In genomic region chr11:46594383-46594718, GRCh38 we compare ENCODE assay signal across 8 cellular contexts. TPM values are rescaled to one million over a fixed set of nuclear protein-coding genes. Genes with fewer than 3 reads are reported as not detected.
DNase-seq lines count a peak whose midpoint lies in the region; ATAC-seq and TF ChIP-seq lines count a peak whose summit lies in the region.

No MANE protein-coding gene starts in this region.

- WGBS in stomach, 5 donors, result 28 to 38% (median 33%) methylated on average over 3 of the region's 3 CpGs

- H3K4me1 ChIP-seq in iPS-20b (ENCODE audit: insufficient read depth, low read length), result peaks cover 9% of the 10 kb centered on the region; the same call in 1 of the 2 replicates
- peaks cover 33 to 49% (median 44%) of the 10 kb centered on the region in 4 donors for H3K4me1 ChIP-seq in stomach

- no peak for TF ChIP-seq POLR2A in stomach (IDR thresholded peaks at IDR 0.05)

- H3K27me3 ChIP-seq in iPS-20b (ENCODE audit: insufficient read depth, low read length) (no peaks in the 10 kb centered on the region), stomach (no peaks in the 10 kb centered on the region)

- H3K36me3 Mint-ChIP-seq in activated naive CD4-positive, alpha-beta T cell treated with anti-CD3 and anti-CD28 coated beads, Interleukin-2, amount 50 U/mL, for 72 hours, result peaks cover 9 to 22% of the 10 kb centered on the region in 2 donors

- DNase-seq in DMS53 treated with DMSO at 0.1 percent for 48 hours (lab: John Stamatoyannopoulos, UW; ENCODE audit: unreplicated experiment), result peak; percentile 0
- no peak for DNase-seq in DMS53 (lab: John Stamatoyannopoulos, UW)
- DNase-seq in activated naive CD4-positive, alpha-beta T cell treated with anti-CD3 and anti-CD28 coated beads, Interleukin-2, amount 50 U/mL, for 72 hours (ENCODE audit: low spot score in 2 of 2), result no peak
- DNase-seq in stomach, result no peak
- no peak for DNase-seq in DMS153 (lab: John Stamatoyannopoulos, UW)

- H3K9me3 ChIP-seq in iPS-20b (ENCODE audit: insufficient read depth, low read depth, low read length) (no peaks in the 10 kb centered on the region), stomach (no peaks in the 10 kb centered on the region)

- no peaks in the 10 kb centered on the region for H3K9me3 Mint-ChIP-seq in activated naive CD4-positive, alpha-beta T cell treated with anti-CD3 and anti-CD28 coated beads, Interleukin-2, amount 50 U/mL, for 72 hours

- H3K9ac ChIP-seq in iPS-20b (ENCODE audit: low read depth, low read length), result peak overlapping the region; percentile 82; the same call in 1 of the 2 replicates

- no peak for ATAC-seq in activated naive CD4-positive, alpha-beta T cell treated with anti-CD3 and anti-CD28 coated beads, Interleukin-2, amount 50 U/mL, for 72 hours
- ATAC-seq in HG03039 (IDR thresholded peaks at IDR 0.05; ENCODE audit: unreplicated experiment) (no peak), HG03108 (IDR thresholded peaks at IDR 0.05; ENCODE audit: unreplicated experiment) (no peak)

- peak overlapping the region; percentile 95 for H3K4me3 ChIP-seq in iPS-20b (ENCODE audit: low read length)
- peak overlapping the region; percentile 68 to 99 (median 96) for H3K4me3 ChIP-seq in stomach

- H3K27ac ChIP-seq in iPS-20b (ENCODE audit: low read length) (peak overlapping the region; percentile 19), stomach (peak overlapping the region in 4 of 5 donors; percentile 86 to 92 (median 89))

- TF ChIP-seq CTCF in stomach (IDR thresholded peaks at IDR 0.05), result no peak

- intact Hi-C loops in stomach (cut with DNase I; ENCODE audit: low total_unique reads), result no loop called here

- H3K36me3 ChIP-seq in iPS-20b (ENCODE audit: insufficient read depth, low read depth, low read length) (no peaks in the 10 kb centered on the region), stomach (no peaks in the 10 kb centered on the region)

- H3K27ac Mint-ChIP-seq in activated naive CD4-positive, alpha-beta T cell treated with anti-CD3 and anti-CD28 coated beads, Interleukin-2, amount 50 U/mL, for 72 hours, result peak overlapping the region; percentile 95

- no peak for TF ChIP-seq EP300 in stomach (IDR thresholded peaks at IDR 0.05)

RNA-seq across cellular contexts. Expression of gene AMBRA1, which starts 0.5 kb away (rescaled TPM):
- total RNA-seq in activated naive CD4-positive, alpha-beta T cell treated with anti-CD3 and anti-CD28 coated beads, Interleukin-2, amount 50 U/mL, for 72 hours, result 10 to 100 TPM; 20.9 to 28.5 TPM
- total RNA-seq in stomach, result 10 to 100 TPM; 22.3 to 59.4 (median 37.3) TPM
- polyA plus RNA-seq in stomach, result 1 to 10 TPM; 4.6 to 7.3 (median 4.7) TPM

RNA-seq across cellular contexts. Expression of gene HARBI1, which starts 22.7 kb away (rescaled TPM):
- total RNA-seq in activated naive CD4-positive, alpha-beta T cell treated with anti-CD3 and anti-CD28 coated beads, Interleukin-2, amount 50 U/mL, for 72 hours, result 1 to 10 TPM; 2.0 to 3.6 TPM
- 1 to 10 TPM in 2 of 5 donors, not detected in 3; 1.0 to 3.7 TPM for total RNA-seq in stomach
- 1 to 10 TPM; 1.3 to 4.0 (median 2.3) TPM for polyA plus RNA-seq in stomach

RNA-seq across cellular contexts. Expression of gene ATG13, which starts 23.0 kb away (rescaled TPM):
- total RNA-seq in activated naive CD4-positive, alpha-beta T cell treated with anti-CD3 and anti-CD28 coated beads, Interleukin-2, amount 50 U/mL, for 72 hours, result 10 to 100 TPM; 54.0 to 99.9 TPM
- 100 to 1,000 TPM; 103 to 286 (median 115) TPM for total RNA-seq in stomach
- polyA plus RNA-seq in stomach, result 10 to 100 TPM; 17.3 to 44.5 (median 42.5) TPM
